ENCODE assay signal across 8 cellular contexts in the genomic region with DNA sequence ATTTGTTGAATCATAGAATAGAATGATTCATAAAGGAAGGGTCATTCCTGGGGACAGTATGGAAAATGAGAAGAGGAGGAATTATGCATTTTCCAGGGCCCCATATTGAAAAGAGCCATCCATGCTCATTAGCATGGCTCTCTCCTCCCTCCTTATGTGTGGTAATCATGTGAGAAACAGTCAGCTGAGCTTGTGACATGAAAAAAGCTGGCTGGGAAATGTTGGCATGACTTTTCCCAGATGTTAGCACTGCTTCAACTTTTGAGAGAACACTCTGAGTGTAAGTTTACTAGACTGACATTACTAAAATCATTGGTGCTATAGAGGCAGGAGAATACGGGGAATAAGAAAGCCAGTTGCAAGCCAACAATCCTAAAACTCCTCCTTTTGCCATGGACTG. TPM values are rescaled to one million over a fixed set of nuclear protein-coding genes. Genes with fewer than 3 reads are reported as not detected.
"Had no signal": no experiment of that assay in that cellular context is flagged by ENCODE, and none has a peak within 500 bp of the region (broad histone marks: within the 10 kb centered on the region; RNA-seq: fewer than 3 reads in every experiment).

No MANE protein-coding gene starts in this region.

- ATAC-seq: K562 had no signal

- DNase-seq: GM23248, GOT3, H7, IMR-90 had no signal

- H3K4me3 ChIP-seq: GM23248, HAP-1, K562 had no signal

- H3K36me3 ChIP-seq: HAP-1 had no signal

- FAIRE-seq: HTR-8/SVneo, K562 had no signal

RNA-seq across cellular contexts. Expression of a gene that starts 16.1 kb away (rescaled TPM):
- total RNA-seq: GM23248, H4, H7, IMR-90 had no signal
- polyA plus RNA-seq: GM23248, IMR-90 had no signal
